ENCODE assay signal across 8 cellular contexts in genomic region chr5:149128023-149128875, GRCh38. TPM values are rescaled to one million over a fixed set of nuclear protein-coding genes. Genes with fewer than 3 reads are reported as not detected.
DNase-seq lines count a peak whose midpoint lies in the region; ATAC-seq and TF ChIP-seq lines count a peak whose summit lies in the region.

No MANE protein-coding gene starts in this region.

- peak; percentile 88 to 97 for TF ChIP-seq CTCF in fibroblast of lung (conservative IDR thresholded peaks at IDR 0.05 in 1 of 2, IDR thresholded peaks at IDR 0.05 in 1 of 2; ENCODE audit: low read depth in 1 of 2, low read length in 2 of 2)

- no peak overlapping the region for H3K4me3 ChIP-seq in fibroblast of lung (replicated peaks in 1 of 4; ENCODE audit: control extremely low read depth in 1 of 4, insufficient read depth in 1 of 4, low read depth in 3 of 4, low read length in 4 of 4)
- no peak overlapping the region for H3K4me3 ChIP-seq in trophoblast cell (ENCODE audit: low read depth, low read length)

- H3K14ac ChIP-seq in trophoblast cell (ENCODE audit: low read length): no peak overlapping the region

- H3K4me1 ChIP-seq in fibroblast of lung (ENCODE audit: control insufficient read depth, extremely low read depth, insufficient read depth, low read length) (peaks cover 2% of the 10 kb centered on the region), trophoblast cell (ENCODE audit: control insufficient read depth in 1 of 2, insufficient read depth in 2 of 2, low read length in 2 of 2) (peaks cover 15 to 27% of the 10 kb centered on the region in 2 experiments)

- H2AFZ ChIP-seq in fibroblast of lung (ENCODE audit: low read length): no peak overlapping the region
- no peak overlapping the region for H2AFZ ChIP-seq in trophoblast cell (ENCODE audit: insufficient read depth, low read length, poor library complexity)

- ATAC-seq in HG02970 (IDR thresholded peaks at IDR 0.05; ENCODE audit: low FRiP score, unreplicated experiment) (peak; percentile 59), HG02981 (IDR thresholded peaks at IDR 0.05; ENCODE audit: unreplicated experiment) (no peak), HG03378 (IDR thresholded peaks at IDR 0.05; ENCODE audit: unreplicated experiment) (no peak)

- no peak overlapping the region for H2BK5ac ChIP-seq in trophoblast cell (ENCODE audit: low read depth, low read length, poor library complexity)

- H2AK5ac ChIP-seq in trophoblast cell (ENCODE audit: low read length): peak overlapping the region; percentile 82

- no peak overlapping the region for H4K8ac ChIP-seq in trophoblast cell (ENCODE audit: low read depth, low read length)

- H3K27ac ChIP-seq in fibroblast of lung (ENCODE audit: insufficient read depth, low read length): no peak overlapping the region
- peak overlapping the region; percentile 18 for H3K27ac ChIP-seq in trophoblast cell (ENCODE audit: low read depth, low read length)

- H3K4ac ChIP-seq in trophoblast cell (ENCODE audit: low read depth, low read length): no peak overlapping the region

- H3K9me3 ChIP-seq in fibroblast of lung (ENCODE audit: control insufficient read depth, insufficient read depth, low read depth, low read length) (no peaks in the 10 kb centered on the region), trophoblast cell (ENCODE audit: insufficient read depth, low read depth, low read length) (no peaks in the 10 kb centered on the region)

- H2BK120ac ChIP-seq in trophoblast cell (ENCODE audit: insufficient read depth, low read length, poor library complexity): no peak overlapping the region

- H4K91ac ChIP-seq in trophoblast cell (ENCODE audit: low read depth, low read length): no peak overlapping the region

- no peak overlapping the region for H3K4me2 ChIP-seq in fibroblast of lung (ENCODE audit: extremely low read depth, insufficient read depth, low read length)
- no peak overlapping the region for H3K4me2 ChIP-seq in trophoblast cell (ENCODE audit: low read length)

- no peak overlapping the region for H4K12ac ChIP-seq in trophoblast cell (ENCODE audit: low read depth, low read length)

- no peaks in the 10 kb centered on the region for H3K36me3 ChIP-seq in fibroblast of lung (ENCODE audit: control insufficient read depth, insufficient read depth, low read length)
- H3K36me3 ChIP-seq in trophoblast cell (ENCODE audit: control insufficient read depth in 1 of 2, insufficient read depth in 2 of 2, low read length in 2 of 2): no peaks in the 10 kb centered on the region

- no peak overlapping the region for H3K18ac ChIP-seq in trophoblast cell (ENCODE audit: low read length)

- no peaks in the 10 kb centered on the region for H3K79me2 ChIP-seq in fibroblast of lung (ENCODE audit: control insufficient read depth, insufficient read depth, low read length)
- H3K79me2 ChIP-seq in trophoblast cell (ENCODE audit: control insufficient read depth, insufficient read depth, low read length, poor library complexity): peaks cover 2% of the 10 kb centered on the region

- H3K79me1 ChIP-seq in trophoblast cell (ENCODE audit: low read length): peaks cover 10% of the 10 kb centered on the region

- no peaks in the 10 kb centered on the region for H4K20me1 ChIP-seq in fibroblast of lung (ENCODE audit: control insufficient read depth, extremely low read depth, insufficient read depth, low read length)

- peak overlapping the region; percentile 8 for H2BK12ac ChIP-seq in trophoblast cell (ENCODE audit: low read length)

- peak; percentile 35 for DNase-seq in stimulated activated CD4-positive, alpha-beta T cell treated with anti-CD3 and anti-CD28 coated beads, Interleukin-15, amount 100 ng/mL, for 24 hours
- no peak for DNase-seq in stimulated activated CD4-positive, alpha-beta T cell treated with anti-CD3 and anti-CD28 coated beads, Interleukin-2, amount 100 ng/mL, for 48 hours
- DNase-seq in SK-N-DZ (ENCODE audit: low spot score): peak; percentile 15
- DNase-seq in fibroblast of lung (ENCODE audit: low read depth in 2 of 2): peak in 1 of 2 donors; percentile 51
- peak; percentile 57 to 70 for DNase-seq in trophoblast cell

- no peaks in the 10 kb centered on the region for H3K27me3 ChIP-seq in fibroblast of lung (ENCODE audit: control insufficient read depth, insufficient read depth, low read length)
- no peaks in the 10 kb centered on the region for H3K27me3 ChIP-seq in trophoblast cell (ENCODE audit: insufficient read depth, low read length)

- H3K23ac ChIP-seq in trophoblast cell (ENCODE audit: low read length): no peak overlapping the region

- H3K9ac ChIP-seq in fibroblast of lung (ENCODE audit: insufficient read depth, low read length) (no peak overlapping the region), trophoblast cell (ENCODE audit: low read length) (no peak overlapping the region)

- no CpG with 5 or more reads among the region's 13 CpGs for WGBS in trophoblast cell (ENCODE audit: extremely low coverage, insufficient coverage, insufficient read length)

RNA-seq across cellular contexts. Expression of gene ABLIM3, which starts 13.0 kb away (rescaled TPM):
- polyA plus RNA-seq in SK-N-DZ (2014; cell fraction: cytosol; rRNA removed): not detected in 2 replicates
- polyA plus RNA-seq in SK-N-DZ (2014; cell fraction: nucleus; rRNA removed): not detected in 2 replicates
- 37.2 and 48.1 TPM in 2 replicates for total RNA-seq in fibroblast of lung
- 49.9 and 67.8 TPM in 2 replicates for polyA plus RNA-seq in fibroblast of lung
- polyA plus RNA-seq in fibroblast of lung (2012): 56.3 and 70.6 TPM in 2 replicates
- 124 and 233 TPM in 2 replicates for polyA minus RNA-seq in fibroblast of lung (ENCODE audit: low replicate concordance)
- 1.9 and 2.0 TPM in 2 replicates for polyA plus RNA-seq in trophoblast cell (2013)

Comparison
In these comparisons a context has a peak if more than half of its experiments do, and no peak if none do; other contexts are left out.
1. DNase-seq: peak in stimulated activated CD4-positive, alpha-beta T cell treated with anti-CD3 and anti-CD28 coated beads, Interleukin-15, amount 100 ng/mL, for 24 hours (single experiment), SK-N-DZ (single experiment) and trophoblast cell (2 of 2); none in stimulated activated CD4-positive, alpha-beta T cell treated with anti-CD3 and anti-CD28 coated beads, Interleukin-2, amount 100 ng/mL, for 48 hours (0 of 2).